29 cellular contexts compared by ENCODE assay signal in the genomic region with DNA sequence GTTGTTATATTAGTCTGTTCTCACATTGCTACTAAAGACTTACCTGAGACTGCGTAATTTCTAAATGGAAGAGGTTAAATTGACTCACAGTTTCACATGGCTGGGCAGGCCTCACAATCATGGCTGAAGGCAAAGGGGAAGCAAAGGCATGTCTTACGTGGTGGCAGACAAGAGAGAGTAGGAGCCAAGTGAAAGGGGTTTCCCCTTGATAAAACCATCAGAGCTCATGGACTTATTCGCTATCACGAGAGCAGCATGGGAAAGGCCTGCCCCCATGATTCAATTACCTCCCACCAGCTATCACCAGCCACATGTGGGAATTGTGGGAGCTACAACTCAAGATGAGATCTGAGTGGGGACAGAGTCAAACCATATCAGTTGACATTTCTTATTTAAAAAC.
DNase-seq lines count a peak whose midpoint lies in the region; ATAC-seq and TF ChIP-seq lines count a peak whose summit lies in the region.
"Had no signal": no experiment of that assay in that cellular context is flagged by ENCODE, and none has a peak within 500 bp of the region (broad histone marks: within the 10 kb centered on the region; RNA-seq: fewer than 3 reads in every experiment).

No MANE protein-coding gene starts in this region.

- TF ChIP-seq EP300 in sigmoid colon (IDR thresholded peaks at IDR 0.05): no peak

- TF ChIP-seq CTCF in activated CD8-positive, alpha-beta T cell treated with anti-CD3 and anti-CD28 coated beads for 36 hours (IDR thresholded peaks at IDR 0.05): no peak
- no peak for TF ChIP-seq CTCF in sigmoid colon (IDR thresholded peaks at IDR 0.05)

- no peaks in the 10 kb centered on the region for H3K36me3 Mint-ChIP-seq in activated naive CD4-positive, alpha-beta T cell treated with anti-CD3 and anti-CD28 coated beads for 36 hours (ENCODE audit: low read depth)
- H3K36me3 Mint-ChIP-seq in activated CD8-positive, alpha-beta T cell treated with anti-CD3 and anti-CD28 coated beads for 36 hours (ENCODE audit: low read depth): peaks cover 4% of the 10 kb centered on the region

- no peaks in the 10 kb centered on the region for H3K9me3 ChIP-seq in sigmoid colon
- H3K9me3 ChIP-seq: BLaER1, MG63, SK-N-SH, tibial artery, vagina had no signal

- H3K9me3 Mint-ChIP-seq in activated naive CD4-positive, alpha-beta T cell treated with anti-CD3 and anti-CD28 coated beads for 36 hours: peaks cover 5% of the 10 kb centered on the region
- peaks cover 7% of the 10 kb centered on the region for H3K9me3 Mint-ChIP-seq in activated CD8-positive, alpha-beta T cell treated with anti-CD3 and anti-CD28 coated beads for 36 hours
- H3K9me3 Mint-ChIP-seq: dendritic cell treated with granulocyte-macrophage colony-stimulating factor and Interleukin-4, amounts not matched to agents 40 ng/mL and 50 ng/mL, for 4 days had no signal

- intact Hi-C loops in activated naive CD4-positive, alpha-beta T cell treated with anti-CD3 and anti-CD28 coated beads for 36 hours (cut with micrococcal nuclease): no loop called here
- intact Hi-C loops in activated CD8-positive, alpha-beta T cell treated with anti-CD3 and anti-CD28 coated beads for 36 hours (cut with micrococcal nuclease): no loop called here
- intact Hi-C loops in sigmoid colon (cut with DNase I): no loop called here

- POLR2A ChIA-PET in activated CD8-positive, alpha-beta T cell treated with anti-CD3 and anti-CD28 coated beads for 36 hours (lab: Charles Lee): no interaction called here

- H3K4me1 Mint-ChIP-seq in activated naive CD4-positive, alpha-beta T cell treated with anti-CD3 and anti-CD28 coated beads for 36 hours (ENCODE audit: low read depth): no peaks in the 10 kb centered on the region
- H3K4me1 Mint-ChIP-seq in activated CD8-positive, alpha-beta T cell treated with anti-CD3 and anti-CD28 coated beads for 36 hours (ENCODE audit: low read depth): peaks cover 15% of the 10 kb centered on the region
- H3K4me1 Mint-ChIP-seq: central memory CD8-positive, alpha-beta T cell had no signal

- H3K36me3 ChIP-seq in sigmoid colon: no peaks in the 10 kb centered on the region
- H3K36me3 ChIP-seq: left ventricle myocardium inferior, MG63, tibial artery, vagina had no signal

- no peaks in the 10 kb centered on the region for H3K27me3 ChIP-seq in sigmoid colon
- H3K27me3 ChIP-seq: MG63, tibial artery, vagina had no signal

- WGBS in sigmoid colon, 2 donors: 79 to 81% methylated on average over 4 of the region's 4 CpGs

- DNase-seq in activated naive CD4-positive, alpha-beta T cell treated with anti-CD3 and anti-CD28 coated beads for 36 hours: peak; percentile 9
- DNase-seq in activated naive CD4-positive, alpha-beta T cell treated with Interleukin-2 at 50 U/mL for 16 hours: no peak
- DNase-seq in KBM-7 (peak; percentile 4), kidney tubule cell (ENCODE audit: low spot score) (peak; percentile 25), sigmoid colon (no peak)
- DNase-seq in activated CD8-positive, alpha-beta T cell treated with anti-CD3 and anti-CD28 coated beads for 36 hours: peak; percentile 54
- DNase-seq: activated CD4-positive, CD25-positive, alpha-beta regulatory T cell; DMS153; glutamatergic neuron; KG1; left ventricle myocardium inferior; mesendoderm; MG63; NCI-H1105 treated with DMSO at 0.1 percent for 48 hours; NCI-H187 treated with DMSO at 0.1 percent for 48 hours; NCI-H2171 treated with DMSO at 0.1 percent for 48 hours; NCI-H510A; PC-3; SK-N-SH; small intestine; tibial artery had no signal

- H3K27me3 Mint-ChIP-seq in activated naive CD4-positive, alpha-beta T cell treated with anti-CD3 and anti-CD28 coated beads for 36 hours (ENCODE audit: low read depth): no peaks in the 10 kb centered on the region
- no peaks in the 10 kb centered on the region for H3K27me3 Mint-ChIP-seq in activated CD8-positive, alpha-beta T cell treated with anti-CD3 and anti-CD28 coated beads for 36 hours
- H3K27me3 Mint-ChIP-seq: central memory CD8-positive, alpha-beta T cell; dendritic cell treated with granulocyte-macrophage colony-stimulating factor and Interleukin-4, amounts not matched to agents 40 ng/mL and 50 ng/mL, for 4 days had no signal

- CTCF ChIA-PET in activated naive CD4-positive, alpha-beta T cell treated with anti-CD3 and anti-CD28 coated beads for 36 hours (lab: Charles Lee): interaction anchor here (0.6 kb wide), 1 partner anchor 156 kb away, joined by 3 read pairs; no protein-coding TSS in a partner anchor
- CTCF ChIA-PET in activated CD8-positive, alpha-beta T cell treated with anti-CD3 and anti-CD28 coated beads for 36 hours (lab: Charles Lee): no interaction called here

- TF ChIP-seq POLR2A in sigmoid colon (IDR thresholded peaks at IDR 0.05): no peak

- no peaks in the 10 kb centered on the region for H3K4me1 ChIP-seq in sigmoid colon
- H3K4me1 ChIP-seq: left ventricle myocardium inferior, parathyroid adenoma, tibial artery, vagina had no signal

- no peak overlapping the region for H3K4me3 ChIP-seq in sigmoid colon
- H3K4me3 ChIP-seq: BLaER1, GM12878, left ventricle myocardium inferior, MG63, tibial artery, vagina had no signal

- in situ Hi-C loops in KBM-7 (cut with MboI; ENCODE audit: low pct_unique_long_range_greater_than_20kb, low sequenced_read_pairs): no loop called here

- H3K4me3 Mint-ChIP-seq in activated naive CD4-positive, alpha-beta T cell treated with anti-CD3 and anti-CD28 coated beads for 36 hours: no peak overlapping the region
- no peak overlapping the region for H3K4me3 Mint-ChIP-seq in activated CD8-positive, alpha-beta T cell treated with anti-CD3 and anti-CD28 coated beads for 36 hours
- H3K4me3 Mint-ChIP-seq: central memory CD8-positive, alpha-beta T cell; dendritic cell treated with granulocyte-macrophage colony-stimulating factor and Interleukin-4, amounts not matched to agents 40 ng/mL and 50 ng/mL, for 4 days had no signal

- H3K27ac ChIP-seq in sigmoid colon: no peak overlapping the region
- H3K27ac ChIP-seq: BLaER1, HL-60, left ventricle myocardium inferior, parathyroid adenoma, tibial artery, vagina had no signal

- ATAC-seq in activated CD8-positive, alpha-beta T cell treated with anti-CD3 and anti-CD28 coated beads for 36 hours: peak; percentile 95
- no peak for ATAC-seq in HG03565 (IDR thresholded peaks at IDR 0.05; ENCODE audit: unreplicated experiment)
- ATAC-seq: GM12878, PC-3 had no signal

- H3K27ac Mint-ChIP-seq in activated naive CD4-positive, alpha-beta T cell treated with anti-CD3 and anti-CD28 coated beads for 36 hours: no peak overlapping the region
- H3K27ac Mint-ChIP-seq in activated CD8-positive, alpha-beta T cell treated with anti-CD3 and anti-CD28 coated beads for 36 hours: peak overlapping the region; percentile 79
- H3K27ac Mint-ChIP-seq: dendritic cell treated with granulocyte-macrophage colony-stimulating factor and Interleukin-4, amounts not matched to agents 40 ng/mL and 50 ng/mL, for 4 days had no signal

Comparison
In these comparisons a context has a peak if more than half of its experiments do, and no peak if none do; other contexts are left out.
1. DNase-seq: peak in activated naive CD4-positive, alpha-beta T cell treated with anti-CD3 and anti-CD28 coated beads for 36 hours (single experiment), KBM-7 (single experiment), activated CD8-positive, alpha-beta T cell treated with anti-CD3 and anti-CD28 coated beads for 36 hours (single experiment) and kidney tubule cell (single experiment); none in activated naive CD4-positive, alpha-beta T cell treated with Interleukin-2 at 50 U/mL for 16 hours (single experiment) and sigmoid colon (single experiment).